Comparison of ENCODE assay signal across 16 cellular contexts in genomic region chr16:81520151-81520470, GRCh38.
A peak's percentile ranks its signal among the peaks of the same experiment; 100 is the strongest.
DNase-seq lines count a peak whose midpoint lies in the region; ATAC-seq lines count a peak whose summit lies in the region.
"Had no signal": no experiment of that assay in that cellular context is flagged by ENCODE, and none has a peak within 500 bp of the region (broad histone marks: within the 10 kb centered on the region; RNA-seq: fewer than 3 reads in every experiment).

No MANE protein-coding gene starts in this region.

- H3K36me3 ChIP-seq in CD8-positive, alpha-beta memory T cell (ENCODE audit: insufficient read depth, low read length): no peaks in the 10 kb centered on the region
- H3K36me3 ChIP-seq: HAP-1 had no signal

- peaks cover 0 to 24% (median 0%) of the 10 kb centered on the region in 3 donors for H3K36me3 Mint-ChIP-seq in CD8-positive, alpha-beta memory T cell
- peaks cover 2% of the 10 kb centered on the region for H3K36me3 Mint-ChIP-seq in memory B cell

- no peaks in the 10 kb centered on the region for H3K9me3 ChIP-seq in CD8-positive, alpha-beta memory T cell (ENCODE audit: low read length)
- H3K9me3 ChIP-seq: HAP-1 had no signal

- peaks cover 52 to 58% (median 57%) of the 10 kb centered on the region in 3 donors for H3K4me1 Mint-ChIP-seq in CD8-positive, alpha-beta memory T cell
- H3K4me1 Mint-ChIP-seq in memory B cell: peaks cover 26% of the 10 kb centered on the region

- peaks cover 0 to 6% of the 10 kb centered on the region in 2 donors for H3K27me3 Mint-ChIP-seq in CD8-positive, alpha-beta memory T cell
- no peaks in the 10 kb centered on the region for H3K27me3 Mint-ChIP-seq in memory B cell

- ATAC-seq in memory B cell (ENCODE audit: low read depth) (no peak), HG02798 (IDR thresholded peaks at IDR 0.05; ENCODE audit: poor library complexity, unreplicated experiment) (no peak), HG02763 (IDR thresholded peaks at IDR 0.05; ENCODE audit: unreplicated experiment) (no peak)

- POLR2A ChIA-PET in CD8-positive, alpha-beta memory T cell (lab: Charles Lee): interaction anchor here (0.6 to 1.7 kb wide), 2 partner anchors 74 to 85 kb away, joined by 3 to 4 read pairs; no protein-coding TSS in a partner anchor

- H3K27ac Mint-ChIP-seq in CD8-positive, alpha-beta memory T cell: peak overlapping the region; percentile 95 to 100 (median 99)
- peak overlapping the region; percentile 84 for H3K27ac Mint-ChIP-seq in memory B cell
- H3K27ac Mint-ChIP-seq: activated naive CD4-positive, alpha-beta T cell treated with anti-CD3 and anti-CD28 coated beads for 36 hours had no signal

- H3K27ac ChIP-seq in CD8-positive, alpha-beta memory T cell (ENCODE audit: low read depth, low read length): peak overlapping the region; percentile 91

- H3K4me1 ChIP-seq in CD8-positive, alpha-beta memory T cell (ENCODE audit: insufficient read depth, low read length): peaks cover 46% of the 10 kb centered on the region
- H3K4me1 ChIP-seq: HAP-1 had no signal

- H3K27me3 ChIP-seq in CD8-positive, alpha-beta memory T cell (ENCODE audit: insufficient read depth, low read length, poor library complexity, severe bottlenecking): no peaks in the 10 kb centered on the region

- DNase-seq in AML-193 (lab: John Stamatoyannopoulos, UW): peak; percentile 29 to 45
- no peak for DNase-seq in CD8-positive, alpha-beta memory T cell
- DNase-seq in SKM-1 (lab: John Stamatoyannopoulos, UW; ENCODE audit: unreplicated experiment): peak; percentile 71
- DNase-seq in memory B cell (ENCODE audit: low spot score in 2 of 2): no peak
- DNase-seq in ureter (ENCODE audit: low spot score): no peak
- no peak for DNase-seq in nucleus accumbens (lab: John Stamatoyannopoulos, UW)
- DNase-seq: activated CD8-positive, alpha-beta memory T cell treated with anti-CD3 and anti-CD28 coated beads for 24 hours; activated naive CD4-positive, alpha-beta T cell treated with anti-CD3 and anti-CD28 coated beads for 36 hours; NCI-H146; NCI-H510A; occipital lobe; small intestine had no signal

- no peak overlapping the region for H3K4me3 ChIP-seq in CD8-positive, alpha-beta memory T cell (ENCODE audit: low read length)
- H3K4me3 ChIP-seq: HAP-1, lung had no signal

- H3K9me3 Mint-ChIP-seq in CD8-positive, alpha-beta memory T cell: peaks cover 0 to 4% (median 0%) of the 10 kb centered on the region in 5 donors
- no peaks in the 10 kb centered on the region for H3K9me3 Mint-ChIP-seq in memory B cell
- H3K9me3 Mint-ChIP-seq: activated naive CD4-positive, alpha-beta T cell treated with anti-CD3 and anti-CD28 coated beads for 36 hours had no signal

- H3K4me3 Mint-ChIP-seq in CD8-positive, alpha-beta memory T cell: peak overlapping the region in 3 of 7 donors; percentile 15 to 77 (median 66)
- no peak overlapping the region for H3K4me3 Mint-ChIP-seq in memory B cell
- H3K4me3 Mint-ChIP-seq: activated naive CD4-positive, alpha-beta T cell treated with anti-CD3 and anti-CD28 coated beads for 36 hours had no signal

- CTCF ChIA-PET in CD8-positive, alpha-beta memory T cell (lab: Charles Lee): no interaction called here

Comparison
In these comparisons a context has a peak if more than half of its experiments do, and no peak if none do; other contexts are left out.
1. DNase-seq: peak in AML-193 (2 of 2) and SKM-1 (single experiment); none in CD8-positive, alpha-beta memory T cell (0 of 5), memory B cell (0 of 2), ureter (single experiment) and nucleus accumbens (0 of 56).